ENCODE assay signal across 27 cellular contexts in genomic region chr11:75795276-75796090, GRCh38. TPM values are rescaled to one million over a fixed set of nuclear protein-coding genes. Genes with fewer than 3 reads are reported as not detected.
DNase-seq lines count a peak whose midpoint lies in the region; ATAC-seq and TF ChIP-seq lines count a peak whose summit lies in the region.
"Had no signal": no experiment of that assay in that cellular context is flagged by ENCODE, and none has a peak within 500 bp of the region (broad histone marks: within the 10 kb centered on the region; RNA-seq: fewer than 3 reads in every experiment).

No MANE protein-coding gene starts in this region.

- H3K4me2 ChIP-seq in mesendoderm (ENCODE audit: low read length) = no peak overlapping the region
- H3K4me2 ChIP-seq: A549 had no signal

- H4K5ac ChIP-seq in mesendoderm (ENCODE audit: low read length) = no peak overlapping the region

- H3K79me2 ChIP-seq in mesendoderm (ENCODE audit: control insufficient read depth, insufficient read depth, low read length) = no peaks in the 10 kb centered on the region

- H2BK15ac ChIP-seq in mesendoderm (replicated peaks; ENCODE audit: low read depth) = no peak overlapping the region

- no peak overlapping the region for H3K4me3 ChIP-seq in body of pancreas
- H3K4me3 ChIP-seq in mesendoderm (ENCODE audit: low read length) = no peak overlapping the region
- no peak overlapping the region for H3K4me3 ChIP-seq in subcutaneous abdominal adipose tissue (ENCODE audit: low read depth in 1 of 5, low read length in 5 of 5)
- H3K4me3 ChIP-seq: A549, skin epidermis, transverse colon had no signal

- H2AK5ac ChIP-seq in mesendoderm (ENCODE audit: low read length) = no peak overlapping the region

- DNase-seq in cardiac septum (ENCODE audit: low spot score) (peak; percentile 60), Right ventricle myocardium inferior (ENCODE audit: missing footprints) (no peak), body of pancreas (peak; percentile 62 to 74 (median 66)), mesendoderm (peak; percentile 70), foreskin melanocyte (no peak)
- DNase-seq in stimulated activated CD4-positive, alpha-beta T cell treated with anti-CD3 and anti-CD28 coated beads, Interleukin-12 subunit alpha, Interleukin-12 subunit beta, amount 100 ng/mL, for 4 hours = no peak
- DNase-seq: activated CD4-positive, alpha-beta T cell treated with anti-CD3 and anti-CD28 coated beads for 1 hour; activated effector memory CD4-positive, alpha-beta T cell treated with Interleukin-2 at 50 U/mL for 16 hours; activated naive CD8-positive, alpha-beta T cell treated with anti-CD3 and anti-CD28 coated beads, Interleukin-2, amount 50 U/mL, for 24 hours; activated T-cell treated with anti-CD3 and anti-CD28 coated beads for 4 hours; DMS153; effector CD8-positive, alpha-beta T cell; GDM1; glutamatergic neuron; H7; NCI-H1092; NCI-H1930; NCI-H748 treated with DMSO at 0.1 percent for 48 hours; RPMI8226; stimulated activated CD4-positive, alpha-beta T cell treated with anti-CD3 and anti-CD28 coated beads, Interleukin-2, amount 100 ng/mL, for 24 hours; T-helper 17 cell; transverse colon had no signal

- H3K23ac ChIP-seq in mesendoderm (ENCODE audit: low read length) = no peak overlapping the region

- H4K8ac ChIP-seq in mesendoderm (ENCODE audit: low read depth, low read length) = no peak overlapping the region

- no peak overlapping the region for H3K9ac ChIP-seq in mesendoderm (ENCODE audit: low read length)
- H3K9ac ChIP-seq in subcutaneous abdominal adipose tissue (ENCODE audit: low read length in 5 of 5) = no peak overlapping the region

- H3K4ac ChIP-seq in mesendoderm (ENCODE audit: low read depth, low read length) = no peak overlapping the region

- H3K9me3 ChIP-seq in body of pancreas (no peaks in the 10 kb centered on the region), subcutaneous abdominal adipose tissue (ENCODE audit: control insufficient read depth in 5 of 5, low read length in 5 of 5) (no peaks in the 10 kb centered on the region)
- H3K9me3 ChIP-seq: A549, transverse colon had no signal

- H3K56ac ChIP-seq in mesendoderm (ENCODE audit: low read length) = no peak overlapping the region

- peaks cover 25% of the 10 kb centered on the region for H3K4me1 ChIP-seq in body of pancreas
- H3K4me1 ChIP-seq in mesendoderm (ENCODE audit: control insufficient read depth, low read depth, low read length) = no peaks in the 10 kb centered on the region
- H3K4me1 ChIP-seq in subcutaneous abdominal adipose tissue (ENCODE audit: control insufficient read depth in 5 of 5, insufficient read depth in 5 of 5, low read length in 5 of 5) = peaks cover 3 to 56% (median 36%) of the 10 kb centered on the region in 5 donors
- H3K4me1 ChIP-seq: transverse colon had no signal

- 39 to 43% methylated on average over 4 of the region's 4 CpGs for WGBS in body of pancreas, 2 donors
- no CpG with 5 or more reads among the region's 4 CpGs for WGBS in mesendoderm (ENCODE audit: extremely low coverage, insufficient coverage, low lambda C conversion rate)

- H2BK5ac ChIP-seq in mesendoderm (ENCODE audit: low read length) = no peak overlapping the region

- no peaks in the 10 kb centered on the region for H3K36me3 ChIP-seq in body of pancreas (replicated peaks in 1 of 2; ENCODE audit: insufficient read depth in 1 of 2, low read depth in 2 of 2)
- no peaks in the 10 kb centered on the region for H3K36me3 ChIP-seq in mesendoderm (ENCODE audit: control insufficient read depth, insufficient read depth, low read length)
- H3K36me3 ChIP-seq in subcutaneous abdominal adipose tissue (ENCODE audit: control insufficient read depth in 5 of 5, insufficient read depth in 5 of 5, low read length in 5 of 5) = peaks cover 0 to 84% (median 66%) of the 10 kb centered on the region in 5 donors
- H3K36me3 ChIP-seq: transverse colon had no signal

- H3K18ac ChIP-seq in mesendoderm (ENCODE audit: low read length) = no peak overlapping the region

- no peaks in the 10 kb centered on the region for H3K27me3 ChIP-seq in body of pancreas
- H3K27me3 ChIP-seq in mesendoderm (ENCODE audit: insufficient read depth, low read length, poor library complexity) = no peaks in the 10 kb centered on the region
- no peaks in the 10 kb centered on the region for H3K27me3 ChIP-seq in subcutaneous abdominal adipose tissue (ENCODE audit: control insufficient read depth in 5 of 5, insufficient read depth in 4 of 5, low read length in 5 of 5)
- H3K27me3 ChIP-seq: transverse colon had no signal

- no peak overlapping the region for H2BK120ac ChIP-seq in mesendoderm (ENCODE audit: low read depth, low read length)

- H3K27ac ChIP-seq in body of pancreas (peak overlapping the region in 1 of 4 donors; percentile 49), mesendoderm (ENCODE audit: low read depth, low read length) (no peak overlapping the region), subcutaneous abdominal adipose tissue (ENCODE audit: low read depth, low read length) (peak overlapping the region; percentile 67)
- H3K27ac ChIP-seq: skin epidermis, transverse colon had no signal

- no peak for TF ChIP-seq CTCF in body of pancreas (IDR thresholded peaks at IDR 0.05)

- H3K79me1 ChIP-seq in mesendoderm (ENCODE audit: low read length) = no peaks in the 10 kb centered on the region

- ATAC-seq in Right ventricle myocardium inferior (no peak), body of pancreas (peak; percentile 61), HG03469 (IDR thresholded peaks at IDR 0.05; ENCODE audit: unreplicated experiment) (no peak)
- ATAC-seq: A549; activated naive CD8-positive, alpha-beta T cell treated with anti-CD3 and anti-CD28 coated beads, Interleukin-2, amount 50 U/mL, for 24 hours; SK-N-SH treated with all-trans-retinoic acid at 6 μM for 48 hours; T-helper 17 cell had no signal

- no peak for TF ChIP-seq POLR2A in body of pancreas (IDR thresholded peaks at IDR 0.05)

- intact Hi-C loops in cardiac septum (cut with DNase I) = no loop called here
- intact Hi-C loops in Right ventricle myocardium inferior (cut with DNase I) = no loop called here
- intact Hi-C loops in body of pancreas (cut with DNase I) = no loop called here

RNA-seq across cellular contexts. Expression of gene UVRAG, which starts 19.5 kb away (rescaled TPM):
- total RNA-seq in cardiac septum (13.9 TPM), Right ventricle myocardium inferior (15.1 TPM), body of pancreas (10 to 100 TPM; 10.9 to 31.0 TPM)
- 3.3 TPM for polyA plus RNA-seq in mesendoderm (2013, experiment 1 of 2)
- 2.8 TPM for polyA plus RNA-seq in mesendoderm (2013, experiment 2 of 2)

RNA-seq across cellular contexts. Expression of gene DGAT2, which starts 26.9 kb away (rescaled TPM):
- total RNA-seq in cardiac septum (10.3 TPM), Right ventricle myocardium inferior (25.5 TPM), body of pancreas (10 to 100 TPM in 1 of 2 donors, 1 to 10 TPM in 1; 9.3 to 38.6 TPM)
- 0.62 TPM for polyA plus RNA-seq in mesendoderm (2013, experiment 1 of 2)
- 0.63 TPM for polyA plus RNA-seq in mesendoderm (2013, experiment 2 of 2)

Comparison
In these comparisons a context has a peak if more than half of its experiments do, and no peak if none do; other contexts are left out.
1. DNase-seq: peak in cardiac septum (single experiment), body of pancreas (4 of 4) and mesendoderm (single experiment); none in Right ventricle myocardium inferior (single experiment), stimulated activated CD4-positive, alpha-beta T cell treated with anti-CD3 and anti-CD28 coated beads, Interleukin-12 subunit alpha, Interleukin-12 subunit beta, amount 100 ng/mL, for 4 hours (single experiment) and foreskin melanocyte (single experiment).